In genomic region chr16:88533381-88533831, GRCh38 we compare ENCODE assay signal across 9 cellular contexts. TPM values are rescaled to one million over a fixed set of nuclear protein-coding genes. Genes with fewer than 3 reads are reported as not detected.
DNase-seq lines count a peak whose midpoint lies in the region; ATAC-seq, FAIRE-seq and TF ChIP-seq lines count a peak whose summit lies in the region.
"Had no signal": no experiment of that assay in that cellular context is flagged by ENCODE, and none has a peak within 500 bp of the region (broad histone marks: within the 10 kb centered on the region; RNA-seq: fewer than 3 reads in every experiment).

No MANE protein-coding gene starts in this region.

- 86% methylated on average over 20 of the region's 62 CpGs for WGBS in A549 (ENCODE audit: missing lambda C conversion rate)

- no peak for ATAC-seq in A549
- ATAC-seq: Panc1 had no signal

- peak overlapping the region; percentile 100 for H3K4me2 ChIP-seq in A549

- TF ChIP-seq POLR2A in A549 (IDR thresholded peaks at IDR 0.05; ENCODE audit: low read length) = no peak

- TF ChIP-seq EP300 in A549 (IDR thresholded peaks at IDR 0.05) = no peak

- H3K4me1 ChIP-seq in A549 (peaks cover 15% of the 10 kb centered on the region; the same call in 2 of the 3 replicates), muscle layer of colon (ENCODE audit: insufficient read depth, low read length) (peaks cover 17% of the 10 kb centered on the region)

- H3K27ac ChIP-seq in A549 = peak overlapping the region; percentile 99
- peak overlapping the region; percentile 66 for H3K27ac ChIP-seq in muscle layer of colon (ENCODE audit: low read depth, low read length)

- FAIRE-seq in A549 (lab: Jason Lieb, UNC) = no peak

- TF ChIP-seq RAD21 in A549 (conservative IDR thresholded peaks at IDR 0.05 in 1 of 2, IDR thresholded peaks at IDR 0.05 in 1 of 2) = no peak

- no peak for DNase-seq in A549 (ENCODE audit: low read depth in 1 of 2, low spot score in 1 of 2)
- DNase-seq in NCI-H1105 (lab: John Stamatoyannopoulos, UW) = peak; percentile 12
- DNase-seq in fibroblast of gingiva (ENCODE audit: low read depth) = peak; percentile 31
- DNase-seq in NCI-H2227 (lab: John Stamatoyannopoulos, UW; ENCODE audit: unreplicated experiment) = no peak
- no peak for DNase-seq in ureter (ENCODE audit: low spot score)
- no peak for DNase-seq in NCI-H526 treated with DMSO at 0.1 percent for 48 hours (lab: John Stamatoyannopoulos, UW)
- no peak for DNase-seq in NCI-H2227 treated with DMSO at 0.1 percent for 48 hours (lab: John Stamatoyannopoulos, UW)

- POLR2A ChIA-PET in A549 (lab: Yijun Ruan, JAX) = interaction anchor here (1.2 kb wide), 2 partner anchors 37 to 582 kb away, joined by 4 to 8 read pairs; partner anchors contain the start of genes BANP and ZC3H18

- H3K36me3 ChIP-seq in muscle layer of colon (ENCODE audit: insufficient read depth, low read length) = no peaks in the 10 kb centered on the region

- CTCF ChIA-PET in A549 (lab: Yijun Ruan, JAX) = interaction anchor here (1.0 to 1.7 kb wide), 3 partner anchors 18 to 96 kb away, joined by 3 to 6 read pairs (median 5); no protein-coding TSS in a partner anchor

- H3K27me3 ChIP-seq in muscle layer of colon (ENCODE audit: control insufficient read depth in 1 of 2, insufficient read depth in 2 of 2, low read length in 2 of 2) = no peaks in the 10 kb centered on the region

- H3K4me3 ChIP-seq in A549 = peak overlapping the region; percentile 91
- peak overlapping the region; percentile 38 to 55 for H3K4me3 ChIP-seq in muscle layer of colon (ENCODE audit: low read depth in 1 of 2, low read length in 2 of 2)

- no peak overlapping the region for H3K9ac ChIP-seq in muscle layer of colon (ENCODE audit: low read length)

- no peak for TF ChIP-seq CTCF in A549 (IDR thresholded peaks at IDR 0.05)

- H3K9me3 ChIP-seq in A549 (no peaks in the 10 kb centered on the region), muscle layer of colon (ENCODE audit: low read length) (no peaks in the 10 kb centered on the region)

TF ChIP-seq in A549, 52 proteins besides CTCF, POLR2A, EP300 and RAD21:
- TF ChIP-seq JUNB (IDR thresholded peaks at IDR 0.05) (no peak), ZFP36 (IDR thresholded peaks at IDR 0.05; ENCODE audit: borderline replicate concordance, partially characterized antibody) (no peak), FOSL2 (IDR thresholded peaks at IDR 0.05) (no peak), FOSL2 (CRISPR knock-in tag; IDR thresholded peaks at IDR 0.05) (no peak), POLR2AphosphoS2 (conservative IDR thresholded peaks at IDR 0.05; ENCODE audit: low read length) (no peak), HOXA7 (CRISPR knock-in tag; IDR thresholded peaks at IDR 0.05) (no peak), RARB (CRISPR knock-in tag; IDR thresholded peaks at IDR 0.05) (no peak), ZSCAN20 (CRISPR knock-in tag; IDR thresholded peaks at IDR 0.05) (no peak), MAX (IDR thresholded peaks at IDR 0.05) (no peak), EHF (CRISPR knock-in tag; IDR thresholded peaks at IDR 0.05) (no peak), KDM1A (IDR thresholded peaks at IDR 0.05; ENCODE audit: low read depth) (no peak), CHD4 (IDR thresholded peaks at IDR 0.05; ENCODE audit: borderline replicate concordance) (no peak), TP53 (CRISPR knock-in tag; IDR thresholded peaks at IDR 0.05) (no peak), HEYL (CRISPR knock-in tag; IDR thresholded peaks at IDR 0.05) (no peak), HOXB13 (CRISPR knock-in tag; IDR thresholded peaks at IDR 0.05; ENCODE audit: low read depth) (no peak)
- TF ChIP-seq, protein P1, sequence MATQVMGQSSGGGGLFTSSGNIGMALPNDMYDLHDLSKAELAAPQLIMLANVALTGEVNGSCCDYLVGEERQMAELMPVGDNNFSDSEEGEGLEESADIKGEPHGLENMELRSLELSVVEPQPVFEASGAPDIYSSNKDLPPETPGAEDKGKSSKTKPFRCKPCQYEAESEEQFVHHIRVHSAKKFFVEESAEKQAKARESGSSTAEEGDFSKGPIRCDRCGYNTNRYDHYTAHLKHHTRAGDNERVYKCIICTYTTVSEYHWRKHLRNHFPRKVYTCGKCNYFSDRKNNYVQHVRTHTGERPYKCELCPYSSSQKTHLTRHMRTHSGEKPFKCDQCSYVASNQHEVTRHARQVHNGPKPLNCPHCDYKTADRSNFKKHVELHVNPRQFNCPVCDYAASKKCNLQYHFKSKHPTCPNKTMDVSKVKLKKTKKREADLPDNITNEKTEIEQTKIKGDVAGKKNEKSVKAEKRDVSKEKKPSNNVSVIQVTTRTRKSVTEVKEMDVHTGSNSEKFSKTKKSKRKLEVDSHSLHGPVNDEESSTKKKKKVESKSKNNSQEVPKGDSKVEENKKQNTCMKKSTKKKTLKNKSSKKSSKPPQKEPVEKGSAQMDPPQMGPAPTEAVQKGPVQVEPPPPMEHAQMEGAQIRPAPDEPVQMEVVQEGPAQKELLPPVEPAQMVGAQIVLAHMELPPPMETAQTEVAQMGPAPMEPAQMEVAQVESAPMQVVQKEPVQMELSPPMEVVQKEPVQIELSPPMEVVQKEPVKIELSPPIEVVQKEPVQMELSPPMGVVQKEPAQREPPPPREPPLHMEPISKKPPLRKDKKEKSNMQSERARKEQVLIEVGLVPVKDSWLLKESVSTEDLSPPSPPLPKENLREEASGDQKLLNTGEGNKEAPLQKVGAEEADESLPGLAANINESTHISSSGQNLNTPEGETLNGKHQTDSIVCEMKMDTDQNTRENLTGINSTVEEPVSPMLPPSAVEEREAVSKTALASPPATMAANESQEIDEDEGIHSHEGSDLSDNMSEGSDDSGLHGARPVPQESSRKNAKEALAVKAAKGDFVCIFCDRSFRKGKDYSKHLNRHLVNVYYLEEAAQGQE (IDR thresholded peaks at IDR 0.05) = no peak
- TF ChIP-seq, protein P2, sequence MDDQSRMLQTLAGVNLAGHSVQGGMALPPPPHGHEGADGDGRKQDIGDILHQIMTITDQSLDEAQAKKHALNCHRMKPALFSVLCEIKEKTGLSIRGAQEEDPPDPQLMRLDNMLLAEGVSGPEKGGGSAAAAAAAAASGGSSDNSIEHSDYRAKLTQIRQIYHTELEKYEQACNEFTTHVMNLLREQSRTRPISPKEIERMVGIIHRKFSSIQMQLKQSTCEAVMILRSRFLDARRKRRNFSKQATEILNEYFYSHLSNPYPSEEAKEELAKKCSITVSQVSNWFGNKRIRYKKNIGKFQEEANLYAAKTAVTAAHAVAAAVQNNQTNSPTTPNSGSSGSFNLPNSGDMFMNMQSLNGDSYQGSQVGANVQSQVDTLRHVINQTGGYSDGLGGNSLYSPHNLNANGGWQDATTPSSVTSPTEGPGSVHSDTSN (IDR thresholded peaks at IDR 0.05) = no peak

RNA-seq across cellular contexts. Expression of gene ZC3H18, which starts 36.8 kb away (rescaled TPM):
- polyA plus RNA-seq in A549 (2011; rRNA removed) (13.1 and 21.1 TPM in 2 replicates), A549 (2017; fragmentation: RNase III; extraction: RNeasy Plus Mini Kit Qiagen cat#74134 plus additional on column Dnase treatment) (46.5 to 48.2 TPM (median 47.9 TPM) in 3 replicates)
- 34.3 and 35.9 TPM in 2 replicates for polyA plus RNA-seq in A549 (2012; cell fraction: cytosol; rRNA removed)
- polyA plus RNA-seq in A549 (2012; cell fraction: nucleus; rRNA removed) = 93.0 and 98.7 TPM in 2 replicates
- 6.5 and 12.3 TPM in 2 replicates for polyA minus RNA-seq in A549 (2011; rRNA and poly(A)+ RNA removed)
- total RNA-seq in ureter = 47.3 TPM

Comparison
In these comparisons a context has a peak if more than half of its experiments do, and no peak if none do; other contexts are left out.
1. DNase-seq: peak in NCI-H1105 (single experiment) and fibroblast of gingiva (single experiment); none in A549 (0 of 2), NCI-H2227 (single experiment), ureter (single experiment), NCI-H526 treated with DMSO at 0.1 percent for 48 hours (single experiment) and NCI-H2227 treated with DMSO at 0.1 percent for 48 hours (single experiment).